1 cellular context compared by ENCODE assay signal in genomic region chr2:26849056-26850001, GRCh38.
A peak's percentile ranks its signal among the peaks of the same experiment; 100 is the strongest.
TF ChIP-seq lines count a peak whose summit lies in the region.

No MANE protein-coding gene starts in this region.

TF ChIP-seq in HepG2, 621 proteins besides CTCF, POLR2A, EP300 and RAD21 (continued from another document and continues in another):
- TF ChIP-seq ZNF691 (CRISPR knock-in tag; IDR thresholded peaks at IDR 0.05; ENCODE audit: borderline replicate concordance, low read depth), result no peak
- TF ChIP-seq THAP11 (CRISPR knock-in tag; IDR thresholded peaks at IDR 0.05), result no peak
- TF ChIP-seq E2F5 (CRISPR knock-in tag; conservative IDR thresholded peaks at IDR 0.05), result no peak
- no peak for TF ChIP-seq NBN (conservative IDR thresholded peaks at IDR 0.05)
- no peak for TF ChIP-seq ATAD3A (CRISPR knock-in tag; IDR thresholded peaks at IDR 0.05)
- TF ChIP-seq IKZF5 (CRISPR knock-in tag; IDR thresholded peaks at IDR 0.05), result no peak
- no peak for TF ChIP-seq EEA1 (CRISPR knock-in tag; IDR thresholded peaks at IDR 0.05; ENCODE audit: borderline replicate concordance)
- no peak for TF ChIP-seq PHB2 (IDR thresholded peaks at IDR 0.05; ENCODE audit: partially characterized antibody)
- TF ChIP-seq SMYD3 (CRISPR knock-in tag; IDR thresholded peaks at IDR 0.05), result no peak
- 0 out of 2 replicates have a peak, but pooled peaks have one; percentile 20 for TF ChIP-seq ZFP91 (CRISPR knock-in tag; IDR thresholded peaks at IDR 0.05; ENCODE audit: borderline replicate concordance)
- no peak for TF ChIP-seq ZNF549 (CRISPR knock-in tag; IDR thresholded peaks at IDR 0.05)
- TF ChIP-seq MTF2 (CRISPR knock-in tag; IDR thresholded peaks at IDR 0.05; ENCODE audit: borderline replicate concordance), result peak; percentile 65; the same call in 1 of the 2 replicates
- TF ChIP-seq, protein P1, sequence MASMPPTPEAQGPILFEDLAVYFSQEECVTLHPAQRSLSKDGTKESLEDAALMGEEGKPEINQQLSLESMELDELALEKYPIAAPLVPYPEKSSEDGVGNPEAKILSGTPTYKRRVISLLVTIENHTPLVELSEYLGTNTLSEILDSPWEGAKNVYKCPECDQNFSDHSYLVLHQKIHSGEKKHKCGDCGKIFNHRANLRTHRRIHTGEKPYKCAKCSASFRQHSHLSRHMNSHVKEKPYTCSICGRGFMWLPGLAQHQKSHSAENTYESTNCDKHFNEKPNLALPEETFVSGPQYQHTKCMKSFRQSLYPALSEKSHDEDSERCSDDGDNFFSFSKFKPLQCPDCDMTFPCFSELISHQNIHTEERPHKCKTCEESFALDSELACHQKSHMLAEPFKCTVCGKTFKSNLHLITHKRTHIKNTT (CRISPR knock-in tag; IDR thresholded peaks at IDR 0.05), result no peak
- no peak for TF ChIP-seq NKX3-1 (CRISPR knock-in tag; IDR thresholded peaks at IDR 0.05)
- no peak for TF ChIP-seq PHF21A (CRISPR knock-in tag; IDR thresholded peaks at IDR 0.05)
- TF ChIP-seq ZNF121 (CRISPR knock-in tag; IDR thresholded peaks at IDR 0.05), result no peak
- TF ChIP-seq PRDM4 (CRISPR knock-in tag; IDR thresholded peaks at IDR 0.05; ENCODE audit: borderline replicate concordance), result no peak
- TF ChIP-seq, protein P2, sequence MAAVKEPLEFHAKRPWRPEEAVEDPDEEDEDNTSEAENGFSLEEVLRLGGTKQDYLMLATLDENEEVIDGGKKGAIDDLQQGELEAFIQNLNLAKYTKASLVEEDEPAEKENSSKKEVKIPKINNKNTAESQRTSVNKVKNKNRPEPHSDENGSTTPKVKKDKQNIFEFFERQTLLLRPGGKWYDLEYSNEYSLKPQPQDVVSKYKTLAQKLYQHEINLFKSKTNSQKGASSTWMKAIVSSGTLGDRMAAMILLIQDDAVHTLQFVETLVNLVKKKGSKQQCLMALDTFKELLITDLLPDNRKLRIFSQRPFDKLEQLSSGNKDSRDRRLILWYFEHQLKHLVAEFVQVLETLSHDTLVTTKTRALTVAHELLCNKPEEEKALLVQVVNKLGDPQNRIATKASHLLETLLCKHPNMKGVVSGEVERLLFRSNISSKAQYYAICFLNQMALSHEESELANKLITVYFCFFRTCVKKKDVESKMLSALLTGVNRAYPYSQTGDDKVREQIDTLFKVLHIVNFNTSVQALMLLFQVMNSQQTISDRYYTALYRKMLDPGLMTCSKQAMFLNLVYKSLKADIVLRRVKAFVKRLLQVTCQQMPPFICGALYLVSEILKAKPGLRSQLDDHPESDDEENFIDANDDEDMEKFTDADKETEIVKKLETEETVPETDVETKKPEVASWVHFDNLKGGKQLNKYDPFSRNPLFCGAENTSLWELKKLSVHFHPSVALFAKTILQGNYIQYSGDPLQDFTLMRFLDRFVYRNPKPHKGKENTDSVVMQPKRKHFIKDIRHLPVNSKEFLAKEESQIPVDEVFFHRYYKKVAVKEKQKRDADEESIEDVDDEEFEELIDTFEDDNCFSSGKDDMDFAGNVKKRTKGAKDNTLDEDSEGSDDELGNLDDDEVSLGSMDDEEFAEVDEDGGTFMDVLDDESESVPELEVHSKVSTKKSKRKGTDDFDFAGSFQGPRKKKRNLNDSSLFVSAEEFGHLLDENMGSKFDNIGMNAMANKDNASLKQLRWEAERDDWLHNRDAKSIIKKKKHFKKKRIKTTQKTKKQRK (IDR thresholded peaks at IDR 0.05; ENCODE audit: low read length), result no peak
- TF ChIP-seq ELF1 (CRISPR knock-in tag; IDR thresholded peaks at IDR 0.05), result no peak
- TF ChIP-seq ZNF253 (CRISPR knock-in tag; IDR thresholded peaks at IDR 0.05; ENCODE audit: borderline replicate concordance), result no peak
- TF ChIP-seq, protein P3, sequence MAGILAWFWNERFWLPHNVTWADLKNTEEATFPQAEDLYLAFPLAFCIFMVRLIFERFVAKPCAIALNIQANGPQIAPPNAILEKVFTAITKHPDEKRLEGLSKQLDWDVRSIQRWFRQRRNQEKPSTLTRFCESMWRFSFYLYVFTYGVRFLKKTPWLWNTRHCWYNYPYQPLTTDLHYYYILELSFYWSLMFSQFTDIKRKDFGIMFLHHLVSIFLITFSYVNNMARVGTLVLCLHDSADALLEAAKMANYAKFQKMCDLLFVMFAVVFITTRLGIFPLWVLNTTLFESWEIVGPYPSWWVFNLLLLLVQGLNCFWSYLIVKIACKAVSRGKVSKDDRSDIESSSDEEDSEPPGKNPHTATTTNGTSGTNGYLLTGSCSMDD (CRISPR knock-in tag; IDR thresholded peaks at IDR 0.05), result no peak
- TF ChIP-seq, protein P4, sequence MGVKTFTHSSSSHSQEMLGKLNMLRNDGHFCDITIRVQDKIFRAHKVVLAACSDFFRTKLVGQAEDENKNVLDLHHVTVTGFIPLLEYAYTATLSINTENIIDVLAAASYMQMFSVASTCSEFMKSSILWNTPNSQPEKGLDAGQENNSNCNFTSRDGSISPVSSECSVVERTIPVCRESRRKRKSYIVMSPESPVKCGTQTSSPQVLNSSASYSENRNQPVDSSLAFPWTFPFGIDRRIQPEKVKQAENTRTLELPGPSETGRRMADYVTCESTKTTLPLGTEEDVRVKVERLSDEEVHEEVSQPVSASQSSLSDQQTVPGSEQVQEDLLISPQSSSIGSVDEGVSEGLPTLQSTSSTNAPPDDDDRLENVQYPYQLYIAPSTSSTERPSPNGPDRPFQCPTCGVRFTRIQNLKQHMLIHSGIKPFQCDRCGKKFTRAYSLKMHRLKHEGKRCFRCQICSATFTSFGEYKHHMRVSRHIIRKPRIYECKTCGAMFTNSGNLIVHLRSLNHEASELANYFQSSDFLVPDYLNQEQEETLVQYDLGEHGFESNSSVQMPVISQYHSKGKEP (CRISPR knock-in tag; IDR thresholded peaks at IDR 0.05), result no peak
- TF ChIP-seq ZNF557 (CRISPR knock-in tag; IDR thresholded peaks at IDR 0.05), result no peak
- no peak for TF ChIP-seq ZNF138 (CRISPR knock-in tag; IDR thresholded peaks at IDR 0.05; ENCODE audit: low read depth)
- peak; percentile 6; the same call in 1 of the 2 replicates for TF ChIP-seq EZH2 (conservative IDR thresholded peaks at IDR 0.05; ENCODE audit: low read depth, low read length)
- no peak for TF ChIP-seq REXO4 (CRISPR knock-in tag; IDR thresholded peaks at IDR 0.05; ENCODE audit: borderline replicate concordance)
- no peak; the same call in 1 of the 2 replicates for TF ChIP-seq GABPB1 (CRISPR knock-in tag; IDR thresholded peaks at IDR 0.05)
- TF ChIP-seq ZNF160 (CRISPR knock-in tag; IDR thresholded peaks at IDR 0.05), result no peak
- TF ChIP-seq YY1 (IDR thresholded peaks at IDR 0.05; ENCODE audit: insufficient read depth, insufficient replicate concordance, low read depth, low read length), result no peak
- TF ChIP-seq KDM1A (CRISPR knock-in tag; IDR thresholded peaks at IDR 0.05), result no peak
- TF ChIP-seq PHF8 (CRISPR knock-in tag; IDR thresholded peaks at IDR 0.05), result 0 out of 2 replicates have a peak, but pooled peaks have one; percentile 14
- no peak for TF ChIP-seq SMARCC2 (IDR thresholded peaks at IDR 0.05)
- no peak for TF ChIP-seq NR1H2 (CRISPR knock-in tag; IDR thresholded peaks at IDR 0.05; ENCODE audit: borderline replicate concordance, low read depth)
- no peak for TF ChIP-seq MTA3 (CRISPR knock-in tag; IDR thresholded peaks at IDR 0.05)
- TF ChIP-seq ZNF263 (CRISPR knock-in tag; IDR thresholded peaks at IDR 0.05), result peak; percentile 22; the same call in 1 of the 2 replicates
- TF ChIP-seq ZNF740 (CRISPR knock-in tag; IDR thresholded peaks at IDR 0.05), result no peak
- TF ChIP-seq ZNF766 (CRISPR knock-in tag; IDR thresholded peaks at IDR 0.05; ENCODE audit: borderline replicate concordance), result no peak
